In genomic region chr5:180161420-180162303, GRCh38 we compare ENCODE assay signal across 10 cellular contexts. TPM values are rescaled to one million over a fixed set of nuclear protein-coding genes. Genes with fewer than 3 reads are reported as not detected.
DNase-seq lines count a peak whose midpoint lies in the region; ATAC-seq and TF ChIP-seq lines count a peak whose summit lies in the region.
"Had no signal": no experiment of that assay in that cellular context is flagged by ENCODE, and none has a peak within 500 bp of the region (broad histone marks: within the 10 kb centered on the region; RNA-seq: fewer than 3 reads in every experiment).

No MANE protein-coding gene starts in this region.

- in situ Hi-C loops in GM23248 (cut with MboI) = no loop called here

- H3K9me3 ChIP-seq in HCT116 (ENCODE audit: control insufficient read depth in 1 of 2, insufficient read depth in 1 of 2, low read depth in 1 of 2, low read length in 2 of 2) (no peaks in the 10 kb centered on the region), WERI-Rb-1 (ENCODE audit: severe bottlenecking) (no peaks in the 10 kb centered on the region), GM23248 (ENCODE audit: low read depth) (no peaks in the 10 kb centered on the region)
- H3K9me3 ChIP-seq: colonic mucosa had no signal

- no peaks in the 10 kb centered on the region for H4K20me1 ChIP-seq in HCT116 (ENCODE audit: insufficient read depth)
- no peaks in the 10 kb centered on the region for H4K20me1 ChIP-seq in GM23248 (ENCODE audit: insufficient read depth)

- TF ChIP-seq RAD21 in HCT116 (IDR thresholded peaks at IDR 0.05; ENCODE audit: low read depth) = peak; percentile 26; the same call in 1 of the 2 replicates

- WGBS in GM23248 (ENCODE audit: low coverage in 1 of 2, low lambda C conversion rate in 2 of 2, missing lambda C conversion rate in 2 of 2), 2 experiments = 40 to 42% methylated on average over 28 to 38 of the region's 39 CpGs

- H3K4me2 ChIP-seq in HCT116 (ENCODE audit: low read length) (no peak overlapping the region), GM23248 (ENCODE audit: unreplicated experiment) (no peak overlapping the region)

- DNase-seq in AG20443 (ENCODE audit: low spot score) = peak; percentile 5
- no peak for DNase-seq in HCT116 (ENCODE audit: low read depth, low spot score)
- no peak for DNase-seq in WERI-Rb-1
- DNase-seq in left lobe of liver (ENCODE audit: low spot score) = no peak
- DNase-seq in GM23248 = no peak
- DNase-seq: Calu3 had no signal

- RAD21 ChIA-PET in HCT116 (lab: Charles Lee; ENCODE audit: low non-redundant PET in 1 of 2, low total read pairs in 2 of 2, uncharacterized antibody in 2 of 2, unreplicated experiment in 2 of 2) = no interaction called here

- H3K9me2 ChIP-seq in HCT116 (ENCODE audit: insufficient read depth) = no peaks in the 10 kb centered on the region
- H3K9me2 ChIP-seq in GM23248 (ENCODE audit: insufficient read depth) = no peaks in the 10 kb centered on the region

- H3K36me3 ChIP-seq in HCT116 (ENCODE audit: control insufficient read depth in 1 of 2, insufficient read depth in 2 of 2, low read length in 2 of 2) (no peaks in the 10 kb centered on the region), WERI-Rb-1 (no peaks in the 10 kb centered on the region), GM23248 (ENCODE audit: low read depth) (no peaks in the 10 kb centered on the region)
- H3K36me3 ChIP-seq: colonic mucosa had no signal

- BruUV-seq in HCT116 (replicated peaks; lab: Mats Ljungman, UMichigan) = no TSS peak

- H3K9ac ChIP-seq in HCT116 (ENCODE audit: low read length) = no peak overlapping the region
- H3K9ac ChIP-seq in GM23248 = no peak overlapping the region

- no peaks in the 10 kb centered on the region for H3F3A ChIP-seq in GM23248 (ENCODE audit: insufficient read depth)

- H3K79me2 ChIP-seq in HCT116 (ENCODE audit: insufficient read depth, low read length) (no peaks in the 10 kb centered on the region), GM23248 (ENCODE audit: insufficient read depth) (no peaks in the 10 kb centered on the region)

- intact Hi-C loops in HCT116 (cut with micrococcal nuclease) = no loop called here

- ATAC-seq in HCT116 (peak; percentile 55), left lobe of liver (peak; percentile 40), GM19328 (IDR thresholded peaks at IDR 0.05; ENCODE audit: unreplicated experiment) (no peak), HG02759 (IDR thresholded peaks at IDR 0.05; ENCODE audit: unreplicated experiment) (no peak), GM18868 (IDR thresholded peaks at IDR 0.05; ENCODE audit: unreplicated experiment) (no peak)

- TF ChIP-seq CTCF in HCT116 (IDR thresholded peaks at IDR 0.05 in 2 of 3, conservative IDR thresholded peaks at IDR 0.05 in 1 of 3; ENCODE audit: borderline replicate concordance in 1 of 3, insufficient read depth in 1 of 3, low read depth in 2 of 3, low read length in 2 of 3) (0 out of 6 replicates have a peak, but pooled peaks of 1 of the 3 experiments have one; percentile 11), WERI-Rb-1 (IDR thresholded peaks at IDR 0.05; ENCODE audit: low read depth, low read length) (0 out of 2 replicates have a peak, but pooled peaks have one; percentile 9)

- no peak for TF ChIP-seq POLR2A in HCT116 (IDR thresholded peaks at IDR 0.05; ENCODE audit: borderline replicate concordance, extremely low read depth, insufficient read depth, insufficient read length)

- H3K27ac ChIP-seq in HCT116 (ENCODE audit: low read depth, low read length) (no peak overlapping the region), WERI-Rb-1 (no peak overlapping the region), GM23248 (no peak overlapping the region)
- H3K27ac ChIP-seq: colonic mucosa had no signal

- H3K4me1 ChIP-seq in HCT116 (ENCODE audit: control insufficient read depth in 1 of 2, insufficient read depth in 2 of 2, low read length in 2 of 2) (no peaks in the 10 kb centered on the region), GM23248 (ENCODE audit: insufficient read depth) (no peaks in the 10 kb centered on the region)
- H3K4me1 ChIP-seq: colonic mucosa had no signal

- H2AFZ ChIP-seq in HCT116 (ENCODE audit: low read depth, low read length, poor library complexity, severe bottlenecking) = no peak overlapping the region
- no peak overlapping the region for H2AFZ ChIP-seq in GM23248

- POLR2A ChIA-PET in HCT116 (lab: Charles Lee) = no interaction called here

- CTCF ChIA-PET in HCT116 (lab: Charles Lee) = interaction anchor here (1.0 kb wide), 1 partner anchor 13 kb away, joined by 3 read pairs; no protein-coding TSS in a partner anchor

- no peaks in the 10 kb centered on the region for H3K27me3 ChIP-seq in HCT116 (ENCODE audit: insufficient read depth, low read length)
- no peaks in the 10 kb centered on the region for H3K27me3 ChIP-seq in WERI-Rb-1 (ENCODE audit: insufficient read depth, low read depth, severe bottlenecking)
- H3K27me3 ChIP-seq in GM23248 (replicated peaks; ENCODE audit: insufficient read depth) = peaks cover 22% of the 10 kb centered on the region; the same call in 1 of the 2 replicates
- H3K27me3 ChIP-seq: colonic mucosa had no signal

- H3K4me3 ChIP-seq in HCT116 (replicated peaks in 1 of 2; ENCODE audit: low read depth in 1 of 2, low read length in 2 of 2) (no peak overlapping the region), WERI-Rb-1 (ENCODE audit: low read depth, low read length) (no peak overlapping the region), GM23248 (no peak overlapping the region)
- H3K4me3 ChIP-seq: colonic mucosa had no signal

TF ChIP-seq in HCT116, 20 proteins besides CTCF, POLR2A, EP300 and RAD21 (continues in another document):
- no peak for TF ChIP-seq SP1 (IDR thresholded peaks at IDR 0.05; ENCODE audit: low read depth)
- no peak for TF ChIP-seq ATF3 (IDR thresholded peaks at IDR 0.05)
- TF ChIP-seq YY1 (IDR thresholded peaks at IDR 0.05; ENCODE audit: extremely low read depth, insufficient replicate concordance, low read depth, low read length) = no peak
- no peak for TF ChIP-seq ZFX (IDR thresholded peaks at IDR 0.05)
- TF ChIP-seq TCF7L2 (IDR thresholded peaks at IDR 0.05; ENCODE audit: borderline replicate concordance, extremely low read depth, insufficient read depth, insufficient read length) = no peak
- no peak for TF ChIP-seq REST (IDR thresholded peaks at IDR 0.05; ENCODE audit: low read depth)
- no peak for TF ChIP-seq FOSL1 (IDR thresholded peaks at IDR 0.05; ENCODE audit: low read depth)
- TF ChIP-seq ZBTB33 (IDR thresholded peaks at IDR 0.05; ENCODE audit: extremely low read depth, insufficient replicate concordance, low read length) = no peak
- no peak for TF ChIP-seq CBX3 (IDR thresholded peaks at IDR 0.05; ENCODE audit: low read depth)
- no peak for TF ChIP-seq JUND (IDR thresholded peaks at IDR 0.05)
- no peak for TF ChIP-seq POLR2AphosphoS5 (IDR thresholded peaks at IDR 0.05; ENCODE audit: low read depth, low read length)
- no peak for TF ChIP-seq SIN3A (IDR thresholded peaks at IDR 0.05; ENCODE audit: low read depth)
- TF ChIP-seq EGR1 (IDR thresholded peaks at IDR 0.05; ENCODE audit: low read depth) = no peak
- TF ChIP-seq EZH2phosphoT487 (IDR thresholded peaks at IDR 0.05; ENCODE audit: borderline replicate concordance) = no peak
- no peak for TF ChIP-seq SRF (IDR thresholded peaks at IDR 0.05; ENCODE audit: low read depth)
- TF ChIP-seq CEBPB (IDR thresholded peaks at IDR 0.05; ENCODE audit: low read depth) = no peak
- no peak for TF ChIP-seq EZH2 (IDR thresholded peaks at IDR 0.05)

RNA-seq across cellular contexts. Expression of gene RASGEF1C, which starts 47.3 kb away (rescaled TPM):
- total RNA-seq in HCT116 (2021; ENCODE audit: unreplicated experiment) (1.2 TPM), left lobe of liver (0.30 TPM)
- 1.1 and 1.2 TPM in 2 replicates for polyA plus RNA-seq in HCT116 (2012)
- total RNA-seq in GM23248 (2014; rRNA removed; shearing (Covaris generic)) = not detected in 2 replicates
- not detected in 2 replicates for polyA plus RNA-seq in GM23248 (2016; fragmentation: Nextera tagmentation; extraction: Ambion mirVana)
- total RNA-seq: Calu3 had no signal

Comparison
In these comparisons a context has a peak if more than half of its experiments do, and no peak if none do; other contexts are left out.
1. ATAC-seq: peak in HCT116 (single experiment) and left lobe of liver (single experiment); none in GM19328 (single experiment), HG02759 (single experiment) and GM18868 (single experiment).